In the genomic region with DNA sequence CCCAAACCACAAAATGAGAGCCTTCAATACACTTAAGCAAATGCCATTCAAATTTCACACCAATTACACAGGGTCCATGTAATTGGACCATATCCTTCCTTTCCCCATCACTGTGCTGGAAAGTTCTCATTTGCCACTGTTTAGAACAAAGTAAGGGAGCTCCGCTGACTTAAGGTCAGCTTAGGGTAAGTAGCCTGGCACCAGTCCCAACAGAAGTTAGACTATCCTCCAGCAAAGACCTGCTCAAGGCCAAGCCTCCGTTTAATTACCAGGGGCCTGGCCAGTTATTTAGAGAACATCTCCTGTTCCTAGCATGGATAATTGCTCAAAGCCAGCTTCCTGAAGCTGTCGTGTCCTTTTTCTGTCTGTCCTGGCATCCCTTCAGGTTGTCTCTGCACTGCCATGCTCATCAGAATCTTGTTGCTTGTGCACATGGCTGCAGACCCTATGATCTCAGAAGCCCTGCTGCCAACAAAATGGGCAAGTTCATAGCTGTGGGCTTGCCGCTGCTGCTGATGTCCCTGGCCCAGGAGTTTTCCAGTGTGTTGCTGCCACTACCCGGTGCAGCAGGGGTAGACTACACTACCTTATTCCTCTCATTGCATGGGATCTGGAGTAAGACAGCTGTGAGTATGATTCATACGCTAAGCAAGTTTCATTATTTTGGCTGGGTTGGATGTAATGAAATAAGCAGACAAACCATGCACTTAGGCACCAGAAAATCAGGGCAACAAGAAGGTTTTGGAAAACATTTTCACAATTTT, we compare ENCODE assay signal across 25 cellular contexts. TPM values are rescaled to one million over a fixed set of nuclear protein-coding genes. Genes with fewer than 3 reads are reported as not detected.
DNase-seq lines count a peak whose midpoint lies in the region; ATAC-seq and TF ChIP-seq lines count a peak whose summit lies in the region.
"Had no signal": no experiment of that assay in that cellular context is flagged by ENCODE, and none has a peak within 500 bp of the region (broad histone marks: within the 10 kb centered on the region; RNA-seq: fewer than 3 reads in every experiment).

No MANE protein-coding gene starts in this region.

- TF ChIP-seq POLR2A in testis (IDR thresholded peaks at IDR 0.05) = no peak

- H3K4me3 ChIP-seq in right cardiac atrium (ENCODE audit: low read length) (no peak overlapping the region), psoas muscle (no peak overlapping the region), PC-3 (ENCODE audit: low read length) (no peak overlapping the region), testis (no peak overlapping the region)
- H3K4me3 ChIP-seq: A549 had no signal

- H3K27me3 ChIP-seq in right cardiac atrium (ENCODE audit: control insufficient read depth, insufficient read depth) = no peaks in the 10 kb centered on the region
- H3K27me3 ChIP-seq in psoas muscle (ENCODE audit: insufficient read depth in 3 of 3, low read length in 2 of 3) = no peaks in the 10 kb centered on the region
- H3K27me3 ChIP-seq in PC-3 (ENCODE audit: low read length) = peaks cover 78% of the 10 kb centered on the region
- no peaks in the 10 kb centered on the region for H3K27me3 ChIP-seq in testis

- no peak overlapping the region for H3K9ac ChIP-seq in PC-3 (ENCODE audit: low read length)

- 45% methylated on average over 6 of the region's 6 CpGs for WGBS in right cardiac atrium
- WGBS in psoas muscle, 3 donors = 21 to 27% (median 24%) methylated on average over 6 of the region's 6 CpGs
- WGBS in testis, 2 donors = 56 to 78% methylated on average over 4 to 6 of the region's 6 CpGs

- H3K9me3 ChIP-seq in right cardiac atrium (ENCODE audit: control insufficient read depth, low read length) = no peaks in the 10 kb centered on the region
- no peaks in the 10 kb centered on the region for H3K9me3 ChIP-seq in psoas muscle
- no peaks in the 10 kb centered on the region for H3K9me3 ChIP-seq in PC-3 (ENCODE audit: low read length)
- no peaks in the 10 kb centered on the region for H3K9me3 ChIP-seq in testis
- H3K9me3 ChIP-seq: A549 had no signal

- no peaks in the 10 kb centered on the region for H4K20me1 ChIP-seq in PC-3 (ENCODE audit: low read length)

- no peaks in the 10 kb centered on the region for H3F3A ChIP-seq in PC-3 (ENCODE audit: low read length, unreplicated experiment)

- CTCF ChIA-PET in PC-3 (lab: Charles Lee) = no interaction called here

- DNase-seq in right cardiac atrium = no peak
- no peak for DNase-seq in cardiac septum (ENCODE audit: low spot score)
- DNase-seq in fibroblast of peridontal ligament (ENCODE audit: extremely low read depth) = peak; percentile 5
- no peak for DNase-seq in psoas muscle
- no peak for DNase-seq in PC-3
- DNase-seq in testis = no peak
- DNase-seq: AML-193; C1 segment of cervical spinal cord; CD4-positive, alpha-beta memory T cell; COR-L47; DMS53; H9; Karpas-422; NCI-H2029; NCI-H524 treated with DMSO at 0.1 percent for 48 hours; NCI-H774; SHP77 had no signal

- H2AFZ ChIP-seq in PC-3 (ENCODE audit: low read length) = no peak overlapping the region

- TF ChIP-seq CTCF in psoas muscle (IDR thresholded peaks at IDR 0.05) (no peak), PC-3 (conservative IDR thresholded peaks at IDR 0.05; ENCODE audit: low read depth, low read length) (no peak), testis (IDR thresholded peaks at IDR 0.05) (no peak)

- ATAC-seq in right cardiac atrium = peak; percentile 59 to 72
- ATAC-seq in psoas muscle = peak in 3 of 4 donors; percentile 30 to 40 (median 33)
- no peak for ATAC-seq in PC-3
- no peak for ATAC-seq in GM21723 (IDR thresholded peaks at IDR 0.05; ENCODE audit: unreplicated experiment)
- ATAC-seq: A549, HepG2 had no signal

- no peaks in the 10 kb centered on the region for H3K36me3 ChIP-seq in psoas muscle (ENCODE audit: insufficient read depth in 1 of 2, low read depth in 1 of 2)
- H3K36me3 ChIP-seq in PC-3 (ENCODE audit: low read depth, low read length) = no peaks in the 10 kb centered on the region
- H3K36me3 ChIP-seq in testis (ENCODE audit: low read depth, missing control alignments) = no peaks in the 10 kb centered on the region

- H3K4me1 ChIP-seq in right cardiac atrium (ENCODE audit: control insufficient read depth, insufficient read depth, low read length) (no peaks in the 10 kb centered on the region), psoas muscle (no peaks in the 10 kb centered on the region), PC-3 (ENCODE audit: insufficient read depth, low read length) (no peaks in the 10 kb centered on the region), testis (no peaks in the 10 kb centered on the region)
- H3K4me1 ChIP-seq: A549 had no signal

- no TSS peak for BruUV-seq in PC-3 (replicated peaks; lab: Mats Ljungman, UMichigan)

- H3K4me2 ChIP-seq in PC-3 (ENCODE audit: low read length) = no peak overlapping the region
- H3K4me2 ChIP-seq: A549 had no signal

- H3K9me2 ChIP-seq in PC-3 (replicated peaks; ENCODE audit: low read length) = no peaks in the 10 kb centered on the region

- intact Hi-C loops in right cardiac atrium (cut with DNase I) = no loop called here
- intact Hi-C loops in cardiac septum (cut with DNase I) = no loop called here
- intact Hi-C loops in psoas muscle (cut with DNase I) = no loop called here
- intact Hi-C loops in PC-3 (cut with micrococcal nuclease) = no loop called here
- intact Hi-C loops in testis (cut with DNase I; ENCODE audit: low total_unique reads) = no loop called here

- POLR2A ChIA-PET in PC-3 (lab: Charles Lee; ENCODE audit: unreplicated experiment) = no interaction called here

- no peaks in the 10 kb centered on the region for H3K79me2 ChIP-seq in PC-3 (ENCODE audit: low read length)

- H3K27ac ChIP-seq in right cardiac atrium (ENCODE audit: low read length) (no peak overlapping the region), psoas muscle (no peak overlapping the region), PC-3 (ENCODE audit: low read length) (no peak overlapping the region), testis (no peak overlapping the region)
- H3K27ac ChIP-seq: A549 had no signal

RNA-seq across cellular contexts. Expression of gene OR8A1, which starts 8.0 kb away (rescaled TPM):
- total RNA-seq in right cardiac atrium (not detected), cardiac septum (not detected), psoas muscle (not detected), PC-3 (2014; rRNA removed) (0.04 TPM in 1 of 2 replicates, not detected in the other), testis (under 1 TPM; 0.31 to 0.50 TPM)
- polyA plus RNA-seq in right cardiac atrium (not detected), psoas muscle (not detected), testis (ENCODE audit: insufficient read depth, low read depth, low replicate concordance) (0.29 TPM)
- total RNA-seq: CD4-positive, alpha-beta memory T cell; Daoy; G401; H9; HepG2; HT1080; M059J; RPMI7951 had no signal
- polyA plus RNA-seq: A549; CD4-positive, alpha-beta memory T cell; HepG2 had no signal

RNA-seq across cellular contexts. Expression of gene PANX3, which starts 33.4 kb away (rescaled TPM):
- total RNA-seq in right cardiac atrium (not detected), cardiac septum (not detected), psoas muscle (not detected), PC-3 (2014; rRNA removed) (not detected in 2 replicates), testis (under 1 TPM in 1 of 2 donors, not detected in 1; 0.43 TPM)
- polyA plus RNA-seq in right cardiac atrium (not detected), psoas muscle (not detected), testis (ENCODE audit: insufficient read depth, low read depth, low replicate concordance) (0.18 TPM)
- total RNA-seq: CD4-positive, alpha-beta memory T cell; Daoy; G401; H9; HepG2; HT1080; M059J; RPMI7951 had no signal
- polyA plus RNA-seq: A549; CD4-positive, alpha-beta memory T cell; HepG2 had no signal

RNA-seq across cellular contexts. Expression of gene OR8B12, which starts 34.4 kb away (rescaled TPM):
- total RNA-seq in right cardiac atrium = not detected
- not detected for polyA plus RNA-seq in right cardiac atrium
- total RNA-seq in cardiac septum = not detected
- not detected for total RNA-seq in psoas muscle
- polyA plus RNA-seq in psoas muscle = not detected
- not detected in 2 replicates for total RNA-seq in PC-3 (2014; rRNA removed)
- not detected for total RNA-seq in testis
- polyA plus RNA-seq in testis (ENCODE audit: insufficient read depth, low read depth, low replicate concordance) = not detected
- total RNA-seq: CD4-positive, alpha-beta memory T cell; Daoy; G401; H9; HepG2; HT1080; M059J; RPMI7951 had no signal
- polyA plus RNA-seq: A549; CD4-positive, alpha-beta memory T cell; HepG2 had no signal

RNA-seq across cellular contexts. Expression of gene TBRG1, which starts 44.8 kb away (rescaled TPM):
- total RNA-seq in right cardiac atrium = 10 to 100 TPM; 22.7 to 28.6 (median 26.5) TPM
- 17.9 TPM for polyA plus RNA-seq in right cardiac atrium
- total RNA-seq in cardiac septum = 21.3 TPM
- 10 to 100 TPM; 24.2 to 32.3 (median 27.4) TPM for total RNA-seq in psoas muscle
- 10 to 100 TPM; 29.4 to 99.3 (median 45.7) TPM for polyA plus RNA-seq in psoas muscle
- total RNA-seq in PC-3 (2014; rRNA removed) = 20.6 and 21.8 TPM in 2 replicates
- total RNA-seq in testis = 10 to 100 TPM; 25.2 to 35.7 TPM
- polyA plus RNA-seq in testis (ENCODE audit: insufficient read depth, low read depth, low replicate concordance) = 38.8 TPM

Comparison
In these comparisons a context has a peak if more than half of its experiments do, and no peak if none do; other contexts are left out.
1. ATAC-seq: peak in right cardiac atrium (2 of 2) and psoas muscle (3 of 4); none in PC-3 (single experiment) and GM21723 (single experiment).